In genomic region chr10:52469970-52470705, GRCh38 we compare ENCODE assay signal across 18 cellular contexts.
"Had no signal": no experiment of that assay in that cellular context is flagged by ENCODE, and none has a peak within 500 bp of the region (broad histone marks: within the 10 kb centered on the region; RNA-seq: fewer than 3 reads in every experiment).

No MANE protein-coding gene starts in this region.

- H3K27me3 ChIP-seq: esophagus muscularis mucosa, gastroesophageal sphincter, spleen, stomach, transverse colon had no signal

- H3K4me1 ChIP-seq: esophagus muscularis mucosa, gastroesophageal sphincter, stomach, transverse colon had no signal

- H3K27ac ChIP-seq: coronary artery, esophagus muscularis mucosa, gastroesophageal sphincter, spleen, stomach, thoracic aorta, transverse colon had no signal

- H3K9me3 ChIP-seq: esophagus muscularis mucosa, gastroesophageal sphincter, mucosa of descending colon, spleen, stomach, thoracic aorta, transverse colon had no signal

- H3K4me3 ChIP-seq: coronary artery, esophagus muscularis mucosa, gastroesophageal sphincter, mucosa of descending colon, spleen, stomach, thoracic aorta, transverse colon had no signal

- DNase-seq: effector CD4-positive, alpha-beta T cell; endodermal cell; mucosa of descending colon; naive thymus-derived CD8-positive, alpha-beta T cell; posterior cingulate gyrus; spleen; stimulated activated CD4-positive, alpha-beta T cell treated with anti-CD3 and anti-CD28 coated beads, Interleukin-15, amount 100 ng/mL, for 24 hours; stimulated activated CD4-positive, alpha-beta T cell treated with anti-CD3 and anti-CD28 coated beads, Interleukin-1b, Interleukin-23, amount 100 ng/mL, for 48 hours; stimulated activated CD4-positive, alpha-beta T cell treated with anti-CD3 and anti-CD28 coated beads, Interleukin-4, amount 100 ng/mL, for 4 hours; stimulated activated naive B cell treated with anti-CD40 and anti-IgM and Interleukin-4, amounts not matched to agents 10 μg/mL and 1 μg/mL and 100 μg/mL, for 72 hours; stomach; substantia nigra; transverse colon had no signal

- ATAC-seq: gastroesophageal sphincter; mucosa of descending colon; naive thymus-derived CD8-positive, alpha-beta T cell; sciatic nerve; stimulated activated naive B cell treated with anti-CD40 and anti-IgM and Interleukin-4, amounts not matched to agents 10 μg/mL and 1 μg/mL and 100 μg/mL, for 72 hours had no signal

- H3K36me3 ChIP-seq: esophagus muscularis mucosa, gastroesophageal sphincter, spleen, stomach, thoracic aorta, transverse colon had no signal
